Comparison of ENCODE assay signal across 16 cellular contexts in genomic region chr3:42088803-42089520, GRCh38. TPM values are rescaled to one million over a fixed set of nuclear protein-coding genes. Genes with fewer than 3 reads are reported as not detected.
DNase-seq lines count a peak whose midpoint lies in the region; ATAC-seq, FAIRE-seq and TF ChIP-seq lines count a peak whose summit lies in the region.
"Had no signal": no experiment of that assay in that cellular context is flagged by ENCODE, and none has a peak within 500 bp of the region (broad histone marks: within the 10 kb centered on the region; RNA-seq: fewer than 3 reads in every experiment).

No MANE protein-coding gene starts in this region.

- H3K9me3 Mint-ChIP-seq in nephron progenitor cell: peaks cover 27% of the 10 kb centered on the region
- H3K9me3 Mint-ChIP-seq in naive thymus-derived CD8-positive, alpha-beta T cell: no peaks in the 10 kb centered on the region

- H3K27me3 Mint-ChIP-seq in nephron progenitor cell (ENCODE audit: low read depth, poor library complexity): no peaks in the 10 kb centered on the region
- no peaks in the 10 kb centered on the region for H3K27me3 Mint-ChIP-seq in naive thymus-derived CD8-positive, alpha-beta T cell
- H3K27me3 Mint-ChIP-seq: activated CD4-positive, alpha-beta T cell treated with anti-CD3 and anti-CD28 coated beads for 36 hours; naive thymus-derived CD4-positive, alpha-beta T cell had no signal

- H3K4me3 Mint-ChIP-seq in nephron progenitor cell: peak overlapping the region; percentile 6
- H3K4me3 Mint-ChIP-seq in naive thymus-derived CD8-positive, alpha-beta T cell: no peak overlapping the region
- H3K4me3 Mint-ChIP-seq: activated CD4-positive, alpha-beta T cell treated with anti-CD3 and anti-CD28 coated beads for 36 hours; naive thymus-derived CD4-positive, alpha-beta T cell had no signal

- H3K4me1 Mint-ChIP-seq in nephron progenitor cell: peaks cover 34% of the 10 kb centered on the region
- peaks cover 29 to 58% (median 31%) of the 10 kb centered on the region in 4 donors for H3K4me1 Mint-ChIP-seq in naive thymus-derived CD8-positive, alpha-beta T cell

- POLR2A ChIA-PET in naive thymus-derived CD8-positive, alpha-beta T cell (lab: Charles Lee): no interaction called here

- peak overlapping the region; percentile 25 for H3K27ac Mint-ChIP-seq in nephron progenitor cell
- peak overlapping the region in 5 of 10 donors; percentile 9 to 73 (median 37) for H3K27ac Mint-ChIP-seq in naive thymus-derived CD8-positive, alpha-beta T cell

- TF ChIP-seq CTCF in nephron progenitor cell (IDR thresholded peaks at IDR 0.05): no peak

- ATAC-seq in GM21515 (IDR thresholded peaks at IDR 0.05; ENCODE audit: unreplicated experiment) (peak; percentile 52), HG03108 (IDR thresholded peaks at IDR 0.05; ENCODE audit: unreplicated experiment) (peak; percentile 69), HG03521 (IDR thresholded peaks at IDR 0.05; ENCODE audit: unreplicated experiment) (no peak)
- ATAC-seq in naive thymus-derived CD8-positive, alpha-beta T cell: no peak
- ATAC-seq: activated CD4-positive, alpha-beta T cell treated with anti-CD3 and anti-CD28 coated beads for 36 hours; left lung; naive thymus-derived CD4-positive, alpha-beta T cell; Panc1 had no signal

- no peak for DNase-seq in GM18507 (ENCODE audit: extremely low spot score, insufficient read length, low read depth)
- no peak for DNase-seq in nephron progenitor cell
- no peak for DNase-seq in naive thymus-derived CD8-positive, alpha-beta T cell
- DNase-seq in HTR-8/SVneo (ENCODE audit: insufficient read length, low spot score): no peak
- DNase-seq: activated CD4-positive, alpha-beta T cell treated with anti-CD3 and anti-CD28 coated beads for 36 hours; activated T-cell treated with anti-CD3 and anti-CD28 coated beads, Interleukin-2, amount 50 U/mL, for 1 hour; dermis blood vessel endothelial cell; hippocampal formation; left lung; naive thymus-derived CD4-positive, alpha-beta T cell; NCI-H1436 treated with DMSO at 0.1 percent for 48 hours; stimulated activated CD4-positive, alpha-beta T cell treated with anti-CD3 and anti-CD28 coated beads, Interleukin-4, amount 100 ng/mL, for 1 hour had no signal

- FAIRE-seq in GM18507 (lab: Jason Lieb, UNC): peak; percentile 71
- no peak for FAIRE-seq in HTR-8/SVneo (lab: Jason Lieb, UNC)

- peaks cover 43% of the 10 kb centered on the region for H3K36me3 Mint-ChIP-seq in nephron progenitor cell (ENCODE audit: low read depth)
- H3K36me3 Mint-ChIP-seq in naive thymus-derived CD8-positive, alpha-beta T cell: peaks cover 0 to 47% (median 22%) of the 10 kb centered on the region in 3 donors

RNA-seq across cellular contexts. Expression of gene TRAK1, which starts 2.2 kb away (rescaled TPM):
- total RNA-seq in naive thymus-derived CD8-positive, alpha-beta T cell: 10 to 100 TPM; 18.8 to 19.1 TPM
- polyA plus RNA-seq in naive thymus-derived CD8-positive, alpha-beta T cell: 1 to 10 TPM; 4.3 to 8.3 (median 4.8) TPM

Comparison
In these comparisons a context has a peak if more than half of its experiments do, and no peak if none do; other contexts are left out.
1. ATAC-seq: peak in GM21515 (single experiment) and HG03108 (single experiment); none in HG03521 (single experiment) and naive thymus-derived CD8-positive, alpha-beta T cell (0 of 2).